ENCODE assay signal across 19 cellular contexts in genomic region chr13:39397221-39397620, GRCh38.
A peak's percentile ranks its signal among the peaks of the same experiment; 100 is the strongest.
DNase-seq lines count a peak whose midpoint lies in the region; ATAC-seq and TF ChIP-seq lines count a peak whose summit lies in the region.
"Had no signal": no experiment of that assay in that cellular context is flagged by ENCODE, and none has a peak within 500 bp of the region (broad histone marks: within the 10 kb centered on the region; RNA-seq: fewer than 3 reads in every experiment).

No MANE protein-coding gene starts in this region.

- H3K36me3 ChIP-seq in IMR-90 (ENCODE audit: control insufficient read depth, insufficient read depth, low read length), result no peaks in the 10 kb centered on the region
- no peaks in the 10 kb centered on the region for H3K36me3 ChIP-seq in ascending aorta
- no peaks in the 10 kb centered on the region for H3K36me3 ChIP-seq in testis (ENCODE audit: low read depth, missing control alignments)

- TF ChIP-seq POLR2A in IMR-90 (IDR thresholded peaks at IDR 0.05; ENCODE audit: low read depth, low read length) (no peak), testis (IDR thresholded peaks at IDR 0.05) (no peak)

- H2BK15ac ChIP-seq in IMR-90 (ENCODE audit: low read depth, low read length), result no peak overlapping the region

- H3K27ac ChIP-seq in IMR-90 (ENCODE audit: insufficient read depth, low read length), result no peak overlapping the region
- peak overlapping the region; percentile 77 to 80 for H3K27ac ChIP-seq in ascending aorta
- peak overlapping the region; percentile 69 to 73 for H3K27ac ChIP-seq in testis
- H3K27ac ChIP-seq: KMS-11 had no signal

- CTCF ChIA-PET in IMR-90 (lab: Yijun Ruan, JAX), result no interaction called here

- in situ Hi-C loops in IMR-90 (cut with MboI; ENCODE audit: low sequenced_read_pairs), result no loop called here

- BruUV-seq in IMR-90 (replicated peaks; lab: Mats Ljungman, UMichigan), result no TSS peak

- intact Hi-C loops in IMR-90 (cut with micrococcal nuclease), result no loop called here
- intact Hi-C loops in ascending aorta (cut with DNase I), result no loop called here
- intact Hi-C loops in testis (cut with DNase I; ENCODE audit: low total_unique reads), result no loop called here

- no peak overlapping the region for H2BK5ac ChIP-seq in IMR-90 (ENCODE audit: low read depth, low read length, poor library complexity, severe bottlenecking)

- no peak overlapping the region for H2AK9ac ChIP-seq in IMR-90 (replicated peaks; ENCODE audit: low read depth, low read length, poor library complexity)

- POLR2A ChIA-PET in IMR-90 (lab: Charles Lee; ENCODE audit: unreplicated experiment), result no interaction called here

- H3K9me3 ChIP-seq in IMR-90 (ENCODE audit: control insufficient read depth, insufficient read depth, low read length) (no peaks in the 10 kb centered on the region), ascending aorta (no peaks in the 10 kb centered on the region), testis (no peaks in the 10 kb centered on the region)
- H3K9me3 ChIP-seq: Caco-2 had no signal

- no peak overlapping the region for H2AFZ ChIP-seq in IMR-90 (replicated peaks; ENCODE audit: low read length, poor library complexity)

- H3K4me1 ChIP-seq in IMR-90 (ENCODE audit: control insufficient read depth, insufficient read depth, low read length) (no peaks in the 10 kb centered on the region), ascending aorta (peaks cover 0 to 25% of the 10 kb centered on the region in 2 donors), testis (peaks cover 26% of the 10 kb centered on the region)
- H3K4me1 ChIP-seq: Caco-2 had no signal

- H3K4me2 ChIP-seq in IMR-90 (ENCODE audit: low read depth, low read length), result no peak overlapping the region
- H3K4me2 ChIP-seq: KMS-11 had no signal

- no peak overlapping the region for H2BK20ac ChIP-seq in IMR-90 (ENCODE audit: low read depth, low read length)

- H2BK120ac ChIP-seq in IMR-90 (ENCODE audit: low read depth, low read length), result no peak overlapping the region

- WGBS in IMR-90 (ENCODE audit: extremely low coverage in 2 of 2, insufficient read length in 1 of 2), 2 experiments, result no CpG with 5 or more reads among the region's 6 CpGs
- 56 to 57% methylated on average over 6 of the region's 6 CpGs for WGBS in testis, 2 donors

- no peak overlapping the region for H3K4ac ChIP-seq in IMR-90 (ENCODE audit: low read depth, low read length)

- H3K18ac ChIP-seq in IMR-90 (ENCODE audit: low read depth, low read length), result no peak overlapping the region

- no peak for DNase-seq in IMR-90
- DNase-seq in ascending aorta (ENCODE audit: low spot score in 2 of 2), result no peak
- peak; percentile 94 for DNase-seq in left kidney (ENCODE audit: low read depth, low spot score)
- DNase-seq in testis, result no peak
- DNase-seq in activated CD4-positive, alpha-beta T cell treated with anti-CD3 and anti-CD28 coated beads, Interleukin-2, amount 50 U/mL, for 48 hours, result no peak
- no peak for DNase-seq in C1 segment of cervical spinal cord (lab: John Stamatoyannopoulos, UW)
- DNase-seq in UCSD-AML1 (lab: John Stamatoyannopoulos, UW; ENCODE audit: unreplicated experiment), result no peak
- no peak for DNase-seq in NK-92 treated with Interleukin-12 subunit alpha and Interleukin-12 subunit beta, amount 100 ng/mL, for 24 hours (lab: John Stamatoyannopoulos, UW)
- DNase-seq: Caco-2; CD4-positive, alpha-beta memory T cell; DMS 273 treated with DMSO at 0.1 percent for 48 hours; DMS79 treated with DMSO at 0.1 percent for 48 hours; NCI-H1092 treated with DMSO at 0.1 percent for 48 hours; NCI-H146; NCI-H2029; NCI-H524 treated with DMSO at 0.1 percent for 48 hours; OCI-M1; SHP77 had no signal

- no peak overlapping the region for H3K9ac ChIP-seq in IMR-90 (ENCODE audit: low read depth, low read length)
- H3K9ac ChIP-seq: KMS-11 had no signal

- H3K23ac ChIP-seq in IMR-90 (ENCODE audit: low read depth, low read length), result 0 out of 2 replicates have a peak overlapping the region, but pooled peaks have one; percentile 42

- no peak overlapping the region for H3K56ac ChIP-seq in IMR-90 (ENCODE audit: extremely low read depth, insufficient read depth, low read length)

- no peak for ATAC-seq in IMR-90 (ENCODE audit: low read depth)

- H4K8ac ChIP-seq in IMR-90 (ENCODE audit: low read depth in 2 of 2, low read length in 2 of 2), result no peak overlapping the region

- no peak overlapping the region for H3K14ac ChIP-seq in IMR-90 (replicated peaks; ENCODE audit: low read depth, low read length)

- no peaks in the 10 kb centered on the region for H3K27me3 ChIP-seq in IMR-90 (ENCODE audit: control insufficient read depth, insufficient read depth, low read length)
- H3K27me3 ChIP-seq in ascending aorta, result no peaks in the 10 kb centered on the region
- H3K27me3 ChIP-seq in testis, result no peaks in the 10 kb centered on the region

- no peak overlapping the region for H2AK5ac ChIP-seq in IMR-90 (ENCODE audit: low read depth, low read length)

- H4K20me1 ChIP-seq in IMR-90 (ENCODE audit: insufficient read depth, low read length), result no peaks in the 10 kb centered on the region

- dilution Hi-C loops in IMR-90 (cut with HindIII; ENCODE audit: low sequenced_read_pairs, unreplicated experiment), result no loop called here

- H3K9me1 ChIP-seq in IMR-90 (ENCODE audit: insufficient read depth, low read length), result 0 out of 2 replicates have a peak, but pooled peaks cover 2% of the 10 kb centered on the region

- H3K4me3 ChIP-seq in IMR-90 (ENCODE audit: insufficient read depth, low read depth, low read length) (no peak overlapping the region), ascending aorta (peak overlapping the region in 1 of 2 donors; percentile 35), testis (no peak overlapping the region)

- H4K5ac ChIP-seq in IMR-90 (ENCODE audit: low read depth, low read length), result no peak overlapping the region

- H4K91ac ChIP-seq in IMR-90 (ENCODE audit: insufficient read depth, low read depth, low read length), result no peak overlapping the region

- TF ChIP-seq RAD21 in IMR-90 (IDR thresholded peaks at IDR 0.05; ENCODE audit: low read length), result no peak

- H3K79me1 ChIP-seq in IMR-90 (ENCODE audit: low read depth in 1 of 2, low read length in 2 of 2), result peaks cover 3 to 4% of the 10 kb centered on the region in 2 experiments; a peak in 2 of 4 replicates

- TF ChIP-seq CTCF in IMR-90 (conservative IDR thresholded peaks at IDR 0.05; ENCODE audit: low read depth, low read length) (no peak), ascending aorta (IDR thresholded peaks at IDR 0.05) (no peak), testis (IDR thresholded peaks at IDR 0.05) (no peak)

TF ChIP-seq in IMR-90, 13 proteins besides CTCF, POLR2A, EP300 and RAD21:
- no peak for TF ChIP-seq NFE2L2 (IDR thresholded peaks at IDR 0.05; ENCODE audit: low read depth, low read length)
- no peak for TF ChIP-seq USF2 (IDR thresholded peaks at IDR 0.05; ENCODE audit: low read depth, low read length)
- TF ChIP-seq MXI1 (IDR thresholded peaks at IDR 0.05; ENCODE audit: borderline replicate concordance, low read depth, low read length), result no peak
- no peak for TF ChIP-seq BHLHE40 (IDR thresholded peaks at IDR 0.05; ENCODE audit: low read depth, low read length)
- TF ChIP-seq FOS (IDR thresholded peaks at IDR 0.05; ENCODE audit: low read depth, low read length), result no peak
- TF ChIP-seq ELK1 (IDR thresholded peaks at IDR 0.05; ENCODE audit: borderline replicate concordance, low read depth, low read length), result no peak
- TF ChIP-seq RCOR1 (IDR thresholded peaks at IDR 0.05; ENCODE audit: insufficient replicate concordance, low read length), result no peak
- no peak for TF ChIP-seq RFX5 (IDR thresholded peaks at IDR 0.05; ENCODE audit: low read depth, low read length)
- no peak for TF ChIP-seq MAZ (IDR thresholded peaks at IDR 0.05; ENCODE audit: borderline replicate concordance, low read depth, low read length)
- no peak for TF ChIP-seq CEBPB (IDR thresholded peaks at IDR 0.05; ENCODE audit: low read depth, low read length)
- no peak for TF ChIP-seq CHD1 (IDR thresholded peaks at IDR 0.05; ENCODE audit: low read depth, low read length)
- no peak for TF ChIP-seq SMC3 (IDR thresholded peaks at IDR 0.05; ENCODE audit: low read depth, low read length)
- TF ChIP-seq MAFK (IDR thresholded peaks at IDR 0.05; ENCODE audit: low read depth, low read length), result no peak
